ENCODE assay signal across 24 cellular contexts in genomic region chr6:23202207-23202606, GRCh38.
DNase-seq lines count a peak whose midpoint lies in the region; ATAC-seq and TF ChIP-seq lines count a peak whose summit lies in the region.
"Had no signal": no experiment of that assay in that cellular context is flagged by ENCODE, and none has a peak within 500 bp of the region (broad histone marks: within the 10 kb centered on the region; RNA-seq: fewer than 3 reads in every experiment).

No MANE protein-coding gene starts in this region.

- no peak for DNase-seq in Right ventricle myocardium superior
- DNase-seq in cardiac septum (ENCODE audit: low spot score) = no peak
- DNase-seq in NCI-H69 (lab: John Stamatoyannopoulos, UW) = peak; percentile 9
- DNase-seq in heart right ventricle = no peak
- no peak for DNase-seq in coronary artery (ENCODE audit: low spot score)
- DNase-seq: CD4-positive, CD25-positive, alpha-beta regulatory T cell; DMS153; DND-41; IMR-90; KG1; NCI-H1048; NCI-H1436; NCI-H187; NCI-H2081 treated with DMSO at 0.1 percent for 48 hours; NCI-H2171 treated with DMSO at 0.1 percent for 48 hours; NCI-H345; NCI-H524 had no signal

- H3K4me3 ChIP-seq in heart right ventricle = no peak overlapping the region
- no peak overlapping the region for H3K4me3 ChIP-seq in coronary artery
- H3K4me3 ChIP-seq: BLaER1, GM23338, HAP-1 had no signal

- TF ChIP-seq CTCF in heart right ventricle (IDR thresholded peaks at IDR 0.05) (no peak), coronary artery (IDR thresholded peaks at IDR 0.05) (no peak)

- ATAC-seq in Right ventricle myocardium superior (ENCODE audit: poor library complexity) (peak; percentile 87), heart right ventricle (peak in 5 of 8 donors; percentile 37 to 77 (median 57)), GM21447 (IDR thresholded peaks at IDR 0.05; ENCODE audit: unreplicated experiment) (no peak), HG03469 (IDR thresholded peaks at IDR 0.05; ENCODE audit: unreplicated experiment) (no peak)
- ATAC-seq: GM23338, Panc1, SK-N-SH treated with all-trans-retinoic acid at 6 μM for 48 hours had no signal

- no peaks in the 10 kb centered on the region for H3K27me3 ChIP-seq in heart right ventricle
- H3K27me3 ChIP-seq: BLaER1 had no signal

- H3K9me3 ChIP-seq in heart right ventricle = peaks cover 0 to 14% (median 0%) of the 10 kb centered on the region in 11 donors
- H3K9me3 ChIP-seq: BLaER1, HAP-1 had no signal

- H3K4me1 ChIP-seq in heart right ventricle = no peaks in the 10 kb centered on the region
- H3K4me1 ChIP-seq: BLaER1, HAP-1 had no signal

- H3K36me3 ChIP-seq in heart right ventricle = no peaks in the 10 kb centered on the region
- H3K36me3 ChIP-seq: BLaER1, HAP-1 had no signal

- WGBS in heart right ventricle, 2 donors = 30 to 40% methylated on average over 5 of the region's 5 CpGs

- intact Hi-C loops in Right ventricle myocardium superior (cut with DNase I) = no loop called here
- intact Hi-C loops in cardiac septum (cut with DNase I) = no loop called here
- intact Hi-C loops in heart right ventricle (cut with DNase I) = no loop called here

- H3K27ac ChIP-seq in heart right ventricle = no peak overlapping the region
- no peak overlapping the region for H3K27ac ChIP-seq in coronary artery
- H3K27ac ChIP-seq: BLaER1 had no signal

Comparison
In these comparisons a context has a peak if more than half of its experiments do, and no peak if none do; other contexts are left out.
1. ATAC-seq: peak in Right ventricle myocardium superior (single experiment) and heart right ventricle (5 of 8); none in GM21447 (single experiment) and HG03469 (single experiment).